9 cellular contexts compared by ENCODE assay signal in the genomic region with DNA sequence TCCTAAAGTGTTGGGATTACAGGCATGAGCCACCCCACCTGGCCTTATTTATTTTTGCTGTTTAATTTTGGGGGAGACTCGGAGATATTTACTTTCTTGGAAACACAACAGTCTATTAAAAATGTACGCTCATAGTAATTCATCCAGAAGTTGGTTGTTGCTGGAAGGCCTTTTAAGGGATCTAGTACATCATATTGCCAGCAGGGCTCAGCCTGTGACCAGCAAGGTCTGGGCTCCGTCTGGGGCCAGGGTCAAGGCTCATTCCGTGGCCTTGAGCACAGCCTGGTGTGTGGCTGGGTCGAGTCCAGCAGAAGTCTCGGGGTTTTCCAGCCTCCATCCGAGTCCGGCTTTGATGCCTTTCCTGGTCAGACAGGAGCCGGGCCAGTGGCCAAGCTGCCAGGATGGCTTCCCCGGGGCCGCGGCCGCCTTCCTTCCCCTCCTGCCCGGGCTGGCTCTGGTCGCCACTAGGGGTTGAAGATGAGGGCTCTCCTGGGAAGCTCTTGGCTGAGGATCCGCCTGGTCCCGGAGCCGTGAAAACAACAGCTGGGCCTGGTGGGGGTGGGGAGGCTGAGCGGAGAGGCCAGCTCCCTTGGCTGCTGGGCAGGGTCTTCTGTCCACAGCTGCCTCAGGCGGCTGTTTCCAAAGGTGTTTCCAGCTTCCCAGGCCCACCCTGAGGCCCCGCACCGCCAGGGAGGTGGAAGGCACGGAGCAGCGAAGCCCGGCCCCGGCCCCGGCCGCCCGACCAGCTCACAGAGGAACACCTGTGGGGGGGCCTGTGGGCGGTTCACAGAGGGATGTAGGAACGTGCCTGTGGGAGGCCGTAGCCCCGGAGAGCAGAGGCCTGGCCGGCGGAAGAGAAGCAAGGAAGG. TPM values are rescaled to one million over a fixed set of nuclear protein-coding genes. Genes with fewer than 3 reads are reported as not detected.
DNase-seq lines count a peak whose midpoint lies in the region; FAIRE-seq and TF ChIP-seq lines count a peak whose summit lies in the region.
"Had no signal": no experiment of that assay in that cellular context is flagged by ENCODE, and none has a peak within 500 bp of the region (broad histone marks: within the 10 kb centered on the region; RNA-seq: fewer than 3 reads in every experiment).

No MANE protein-coding gene starts in this region.

- no peak overlapping the region for H2AK5ac ChIP-seq in H1 (ENCODE audit: low read depth, low read length)
- H2AK5ac ChIP-seq in mesenchymal stem cell (ENCODE audit: low read length, severe bottlenecking), result peak overlapping the region; percentile 86

- H3K27me3 ChIP-seq in H1 (replicated peaks in 1 of 4; ENCODE audit: control insufficient read depth in 3 of 4, extremely low read depth in 1 of 4, insufficient read depth in 3 of 4, low read length in 3 of 4), result no peaks in the 10 kb centered on the region
- H3K27me3 ChIP-seq in mesenchymal stem cell (ENCODE audit: control insufficient read depth in 1 of 2, insufficient read depth in 1 of 2, low read length in 2 of 2), result peaks cover 0 to 10% of the 10 kb centered on the region in 2 experiments
- no peaks in the 10 kb centered on the region for H3K27me3 ChIP-seq in uterus
- no peaks in the 10 kb centered on the region for H3K27me3 ChIP-seq in A673 (replicated peaks; ENCODE audit: insufficient read depth, low read depth, low read length, poor library complexity)

- peaks cover 0 to 62% (median 47%) of the 10 kb centered on the region in 4 experiments; a peak in 6 of 7 replicates for H3K4me1 ChIP-seq in H1 (replicated peaks in 1 of 4; ENCODE audit: control insufficient read depth in 3 of 4, insufficient read depth in 4 of 4, low read length in 3 of 4)
- H3K4me1 ChIP-seq in mesenchymal stem cell (ENCODE audit: control insufficient read depth, insufficient read depth, low read depth, low read length), result peaks cover 59% of the 10 kb centered on the region
- H3K4me1 ChIP-seq in uterus, result peaks cover 9 to 45% of the 10 kb centered on the region in 2 donors
- peaks cover 9% of the 10 kb centered on the region for H3K4me1 ChIP-seq in A673 (ENCODE audit: insufficient read depth, low read length, poor library complexity, severe bottlenecking)

- TF ChIP-seq CTCF in H1 (IDR thresholded peaks at IDR 0.05; ENCODE audit: control extremely low read depth in 1 of 3, insufficient read depth in 1 of 3, low read depth in 1 of 3, low read length in 3 of 3), result peak in 2 of 3 experiments; percentile 13 to 32; a peak in 3 of 4 replicates
- TF ChIP-seq CTCF in uterus (IDR thresholded peaks at IDR 0.05), result peak; percentile 22 to 41 (median 34)
- TF ChIP-seq CTCF in A673 (conservative IDR thresholded peaks at IDR 0.05; ENCODE audit: low read depth, low read length), result no peak

- TF ChIP-seq RAD21 in H1 (IDR thresholded peaks at IDR 0.05 in 1 of 2, conservative IDR thresholded peaks at IDR 0.05 in 1 of 2; ENCODE audit: low read depth in 2 of 2, low read length in 2 of 2), result no peak; a peak in 1 of 4 replicates

- H2BK12ac ChIP-seq in H1 (ENCODE audit: low read depth, low read length) (peak overlapping the region; percentile 13; the same call in 1 of the 2 replicates), mesenchymal stem cell (ENCODE audit: low read length in 2 of 2) (peak overlapping the region; percentile 38 to 69)

- H3K4ac ChIP-seq in H1 (replicated peaks; ENCODE audit: insufficient read length, low read depth, low read length) (peak overlapping the region; percentile 57), mesenchymal stem cell (ENCODE audit: low read depth in 1 of 2, low read length in 2 of 2) (peak overlapping the region; percentile 51 to 92)

- DNase-seq in SHP77 (lab: John Stamatoyannopoulos, UW), result peak; percentile 41 to 75
- DNase-seq in SHP77 treated with DMSO at 0.1 percent for 48 hours (lab: John Stamatoyannopoulos, UW), result no peak
- peak in 1 of 2 experiments; percentile 78 for DNase-seq in H1 (ENCODE audit: low read depth in 1 of 2, low spot score in 2 of 2)
- DNase-seq in mesenchymal stem cell, result peak; percentile 69
- DNase-seq in uterus, result peak; percentile 80 to 87
- no peak for DNase-seq in NCI-H1048 (lab: John Stamatoyannopoulos, UW)
- DNase-seq in SKM-1 treated with dmso at 0.1 percent for 144 hours (lab: John Stamatoyannopoulos, UW; ENCODE audit: unreplicated experiment), result no peak
- no peak for DNase-seq in A673 (ENCODE audit: low spot score)
- DNase-seq: CD4-positive, CD25-positive, alpha-beta regulatory T cell had no signal

- POLR2A ChIA-PET in H1 (lab: Charles Lee; ENCODE audit: partially characterized antibody) (interaction anchor here (0.7 to 22.9 kb wide), 12 partner anchors 8 to 145 kb away, joined by 3 to 515 read pairs (median 3); a partner anchor contains a TSS), A673 (lab: Charles Lee; ENCODE audit: low non-redundant PET) (no interaction called here)

- H2BK5ac ChIP-seq in H1 (ENCODE audit: low read depth, low read length) (no peak overlapping the region), mesenchymal stem cell (ENCODE audit: low read depth, low read length, poor library complexity, severe bottlenecking) (peak overlapping the region; percentile 53)

- no peaks in the 10 kb centered on the region for H4K20me1 ChIP-seq in H1 (replicated peaks in 1 of 2; ENCODE audit: control insufficient read depth in 1 of 2, insufficient read depth in 2 of 2, low read length in 2 of 2)

- H3K4me2 ChIP-seq in H1 (ENCODE audit: insufficient read depth in 1 of 2, low read depth in 2 of 2, low read length in 2 of 2), result peak overlapping the region; percentile 14 to 41; a peak in 2 of 4 replicates
- peak overlapping the region; percentile 36 for H3K4me2 ChIP-seq in mesenchymal stem cell (ENCODE audit: low read length, poor library complexity, severe bottlenecking)

- no TSS peak for BruUV-seq in A673 (replicated peaks; lab: Mats Ljungman, UMichigan)

- no peak; a peak in 1 of 3 replicates for TF ChIP-seq POLR2A in H1 (IDR thresholded peaks at IDR 0.05; ENCODE audit: control extremely low read depth in 1 of 2, low read depth in 2 of 2, low read length in 2 of 2)
- peak in 1 of 2 donors; percentile 19 for TF ChIP-seq POLR2A in uterus (IDR thresholded peaks at IDR 0.05)

- H2BK20ac ChIP-seq in H1 (ENCODE audit: low read length), result no peak overlapping the region

- no peaks in the 10 kb centered on the region for H3K79me2 ChIP-seq in H1 (ENCODE audit: control insufficient read depth in 1 of 2, insufficient read depth in 2 of 2, low read length in 2 of 2)

- H4K91ac ChIP-seq in H1 (replicated peaks; ENCODE audit: insufficient read length, low read length), result peak overlapping the region; percentile 10
- H4K91ac ChIP-seq in mesenchymal stem cell (ENCODE audit: low read length), result peak overlapping the region; percentile 87

- peaks cover 18% of the 10 kb centered on the region; the same call in 1 of the 2 replicates for H3K23me2 ChIP-seq in H1 (ENCODE audit: low read depth, low read length)

- intact Hi-C loops in uterus (cut with DNase I; ENCODE audit: low total_unique reads), result no loop called here
- intact Hi-C loops in A673 (cut with micrococcal nuclease; ENCODE audit: unreplicated experiment), result no loop called here

- H3K36me3 ChIP-seq in H1 (ENCODE audit: control insufficient read depth in 2 of 4, insufficient read depth in 4 of 4, low read length in 3 of 4), result no peaks in the 10 kb centered on the region; a peak in 1 of 8 replicates
- peaks cover 0 to 2% of the 10 kb centered on the region in 2 experiments for H3K36me3 ChIP-seq in mesenchymal stem cell (ENCODE audit: control insufficient read depth in 1 of 2, insufficient read depth in 2 of 2, low read depth in 1 of 2, low read length in 2 of 2)
- H3K36me3 ChIP-seq in uterus, result no peaks in the 10 kb centered on the region
- H3K36me3 ChIP-seq in A673 (ENCODE audit: insufficient read depth, low read length, poor library complexity, severe bottlenecking), result no peaks in the 10 kb centered on the region

- H3K56ac ChIP-seq in H1 (replicated peaks; ENCODE audit: insufficient read length, low read depth, low read length), result peak overlapping the region; percentile 32

- peak overlapping the region; percentile 61 for H4K5ac ChIP-seq in H1 (ENCODE audit: insufficient read length, low read depth, low read length)

- H3K79me1 ChIP-seq in H1 (ENCODE audit: low read depth, low read length) (no peaks in the 10 kb centered on the region), mesenchymal stem cell (replicated peaks; ENCODE audit: low read length, poor library complexity, severe bottlenecking) (no peaks in the 10 kb centered on the region)

- H2BK15ac ChIP-seq in H1 (ENCODE audit: low read length) (no peak overlapping the region), mesenchymal stem cell (ENCODE audit: low read depth, poor library complexity, severe bottlenecking) (no peak overlapping the region)

- peaks cover 0 to 3% of the 10 kb centered on the region in 2 experiments; a peak in 1 of 4 replicates for H3K9me3 ChIP-seq in H1 (ENCODE audit: insufficient read depth in 2 of 2, low read depth in 1 of 2, low read length in 1 of 2)
- H3K9me3 ChIP-seq in mesenchymal stem cell (ENCODE audit: control insufficient read depth, low read length), result no peaks in the 10 kb centered on the region
- no peaks in the 10 kb centered on the region for H3K9me3 ChIP-seq in uterus
- no peaks in the 10 kb centered on the region for H3K9me3 ChIP-seq in A673 (ENCODE audit: low read depth, low read length, poor library complexity, severe bottlenecking)

- H3K18ac ChIP-seq in H1 (ENCODE audit: extremely low read depth, low read length) (peak overlapping the region; percentile 75; the same call in 1 of the 2 replicates), mesenchymal stem cell (ENCODE audit: low read depth in 1 of 2, low read length in 2 of 2) (peak overlapping the region; percentile 44 to 80)

- TF ChIP-seq EP300 in H1 (IDR thresholded peaks at IDR 0.05; ENCODE audit: borderline replicate concordance in 1 of 2, low read depth in 2 of 2, low read length in 2 of 2), result no peak

- no peak overlapping the region; a peak in 1 of 7 replicates for H3K9ac ChIP-seq in H1 (replicated peaks in 1 of 4; ENCODE audit: extremely low read depth in 1 of 4, low read depth in 3 of 4, low read length in 3 of 4)
- peak overlapping the region; percentile 61 for H3K9ac ChIP-seq in mesenchymal stem cell (ENCODE audit: low read length)

- 64% methylated on average over 23 of the region's 35 CpGs; no CpG with 5 or more reads in 1 of the 2 experiments for WGBS in H1 (ENCODE audit: extremely low coverage in 1 of 2, insufficient coverage in 1 of 2, insufficient read length in 1 of 2, insufficient replicate concordance in 2 of 2, low coverage in 1 of 2, low lambda C conversion rate in 2 of 2, missing lambda C conversion rate in 1 of 2), 2 experiments
- 38% methylated on average over 30 of the region's 35 CpGs for WGBS in mesenchymal stem cell

- H4K8ac ChIP-seq in H1 (ENCODE audit: extremely low read depth, insufficient read depth, low read length) (peak overlapping the region; percentile 90), mesenchymal stem cell (ENCODE audit: low read length) (peak overlapping the region; percentile 89)

- H3K14ac ChIP-seq in H1 (ENCODE audit: insufficient read length) (no peak overlapping the region), mesenchymal stem cell (ENCODE audit: low read length in 2 of 2) (no peak overlapping the region)

- no peak overlapping the region for H2BK120ac ChIP-seq in H1 (replicated peaks; ENCODE audit: low read depth, low read length)
- peak overlapping the region; percentile 87 for H2BK120ac ChIP-seq in mesenchymal stem cell (ENCODE audit: low read depth, low read length)

- H3K4me3 ChIP-seq in H1 (ENCODE audit: extremely low read depth in 1 of 4, insufficient read depth in 2 of 4, low read depth in 3 of 4, low read length in 4 of 4), result peak overlapping the region in 1 of 4 experiments; percentile 26; a peak in 1 of 8 replicates
- peak overlapping the region in 1 of 2 experiments; percentile 4 for H3K4me3 ChIP-seq in mesenchymal stem cell (ENCODE audit: insufficient read depth in 1 of 2, low read depth in 1 of 2, low read length in 2 of 2)
- H3K4me3 ChIP-seq in uterus, result peak overlapping the region; percentile 6 to 10
- H3K4me3 ChIP-seq in A673 (ENCODE audit: low read depth, low read length, poor library complexity, severe bottlenecking), result no peak overlapping the region

- CTCF ChIA-PET in H1 (lab: Charles Lee; ENCODE audit: partially characterized antibody) (interaction anchor here (0.7 to 4.4 kb wide), 9 partner anchors 10 to 236 kb away, joined by 3 to 36 read pairs (median 4); a partner anchor contains a TSS), A673 (lab: Charles Lee) (interaction anchor here (1.0 kb wide), 1 partner anchor 11 kb away, joined by 3 read pairs; no protein-coding TSS in a partner anchor)

- no peak overlapping the region for H3K23ac ChIP-seq in H1 (ENCODE audit: insufficient read length)
- H3K23ac ChIP-seq in mesenchymal stem cell (ENCODE audit: low read length in 2 of 2), result no peak overlapping the region

- H2AFZ ChIP-seq in H1 (ENCODE audit: low read length), result no peak overlapping the region
- H2AFZ ChIP-seq in mesenchymal stem cell (ENCODE audit: low read depth, low read length), result no peak overlapping the region

- 0 out of 2 replicates have a peak overlapping the region, but pooled peaks have one; percentile 19 for H3K27ac ChIP-seq in H1 (ENCODE audit: low read depth, low read length)
- peak overlapping the region; percentile 43 for H3K27ac ChIP-seq in mesenchymal stem cell (ENCODE audit: low read length, poor library complexity, severe bottlenecking)
- H3K27ac ChIP-seq in uterus, result peak overlapping the region; percentile 95 to 98
- H3K27ac ChIP-seq in A673 (ENCODE audit: low read depth, low read length, poor library complexity, severe bottlenecking), result no peak overlapping the region

- FAIRE-seq in H1 (lab: Jason Lieb, UNC), result no peak

RNA-seq across cellular contexts. Expression of a gene that starts 5.1 kb away (rescaled TPM):
- 36.6 and 42.0 TPM in 2 replicates for total RNA-seq in H1 (2021; fragmentation: NEBNext Ultra II Directional; extraction: Animal tissue kit (Norgen Biotek cat#: 25700))
- 16.0 and 19.5 TPM in 2 replicates for polyA plus RNA-seq in H1 (2011; rRNA removed)
- 15.8 TPM for polyA plus RNA-seq in H1 (2011; cell fraction: cytosol; rRNA removed)
- polyA plus RNA-seq in H1 (2011; cell fraction: nucleus; rRNA removed), result 26.0 TPM
- 15.3 to 20.4 TPM (median 19.1 TPM) in 4 replicates for polyA plus RNA-seq in H1 (2012, experiment 1 of 2)
- polyA plus RNA-seq in H1 (2012, experiment 2 of 2), result 11.3 TPM
- polyA plus RNA-seq in H1 (2013, experiment 1 of 2), result 32.5 TPM
- 30.8 TPM for polyA plus RNA-seq in H1 (2013, experiment 2 of 2)
- 3.7 and 6.6 TPM in 2 replicates for polyA minus RNA-seq in H1 (2011; rRNA and poly(A)+ RNA removed)
- polyA minus RNA-seq in H1 (2011; cell fraction: cytosol; rRNA and poly(A)+ RNA removed), result 13.1 TPM
- polyA minus RNA-seq in H1 (2011; cell fraction: nucleus; rRNA and poly(A)+ RNA removed), result 13.6 TPM
- polyA plus RNA-seq in mesenchymal stem cell (2013, experiment 1 of 2), result 7.3 TPM
- polyA plus RNA-seq in mesenchymal stem cell (2013, experiment 2 of 2), result 7.5 TPM
- total RNA-seq in uterus (10 to 100 TPM; 15.6 to 67.1 (median 47.1) TPM), A673 (2021) (0.92 and 2.7 TPM in 2 replicates)
- total RNA-seq: CD4-positive, CD25-positive, alpha-beta regulatory T cell had no signal
- polyA plus RNA-seq: CD4-positive, CD25-positive, alpha-beta regulatory T cell had no signal

RNA-seq across cellular contexts. Expression of a gene that starts 9.3 kb away (rescaled TPM):
- 1.8 and 2.2 TPM in 2 replicates for total RNA-seq in H1 (2021; fragmentation: NEBNext Ultra II Directional; extraction: Animal tissue kit (Norgen Biotek cat#: 25700))
- 1.7 and 2.0 TPM in 2 replicates for polyA plus RNA-seq in H1 (2011; rRNA removed)
- polyA plus RNA-seq in H1 (2011; cell fraction: cytosol; rRNA removed), result 3.2 TPM
- 6.6 TPM for polyA plus RNA-seq in H1 (2011; cell fraction: nucleus; rRNA removed)
- 2.6 to 3.5 TPM (median 3.3 TPM) in 4 replicates for polyA plus RNA-seq in H1 (2012, experiment 1 of 2)
- 3.2 TPM for polyA plus RNA-seq in H1 (2012, experiment 2 of 2)
- polyA plus RNA-seq in H1 (2013, experiment 1 of 2), result 1.2 TPM
- 1.3 TPM for polyA plus RNA-seq in H1 (2013, experiment 2 of 2)
- 0.73 and 0.80 TPM in 2 replicates for polyA minus RNA-seq in H1 (2011; rRNA and poly(A)+ RNA removed)
- polyA minus RNA-seq in H1 (2011; cell fraction: cytosol; rRNA and poly(A)+ RNA removed), result 1.7 TPM
- 2.2 TPM for polyA minus RNA-seq in H1 (2011; cell fraction: nucleus; rRNA and poly(A)+ RNA removed)
- polyA plus RNA-seq in mesenchymal stem cell (2013, experiment 1 of 2), result 0.14 TPM
- polyA plus RNA-seq in mesenchymal stem cell (2013, experiment 2 of 2), result 0.18 TPM
- total RNA-seq in uterus, result 10 to 100 TPM in 2 of 4 donors, 1 to 10 TPM in 2; 1.3 to 20.0 (median 6.7) TPM
- total RNA-seq in A673 (2021), result not detected in 2 replicates
- total RNA-seq: CD4-positive, CD25-positive, alpha-beta regulatory T cell had no signal

RNA-seq across cellular contexts. Expression of a gene that starts 19.1 kb away (rescaled TPM):
- 1.3 and 2.0 TPM in 2 replicates for total RNA-seq in H1 (2021; fragmentation: NEBNext Ultra II Directional; extraction: Animal tissue kit (Norgen Biotek cat#: 25700))
- polyA plus RNA-seq in H1 (2011; rRNA removed), result 2.7 and 2.8 TPM in 2 replicates
- 2.3 TPM for polyA plus RNA-seq in H1 (2011; cell fraction: cytosol; rRNA removed)
- polyA plus RNA-seq in H1 (2011; cell fraction: nucleus; rRNA removed), result 10.7 TPM
- 3.1 to 5.1 TPM (median 3.8 TPM) in 4 replicates for polyA plus RNA-seq in H1 (2012, experiment 1 of 2)
- 1.9 TPM for polyA plus RNA-seq in H1 (2012, experiment 2 of 2)
- polyA plus RNA-seq in H1 (2013, experiment 1 of 2), result 1.1 TPM
- polyA plus RNA-seq in H1 (2013, experiment 2 of 2), result 0.74 TPM
- 0.57 and 0.88 TPM in 2 replicates for polyA minus RNA-seq in H1 (2011; rRNA and poly(A)+ RNA removed)
- polyA minus RNA-seq in H1 (2011; cell fraction: cytosol; rRNA and poly(A)+ RNA removed), result 0.73 TPM
- 3.2 TPM for polyA minus RNA-seq in H1 (2011; cell fraction: nucleus; rRNA and poly(A)+ RNA removed)
- polyA plus RNA-seq in mesenchymal stem cell (2013, experiment 1 of 2), result 0.03 TPM
- polyA plus RNA-seq in mesenchymal stem cell (2013, experiment 2 of 2), result 0.04 TPM
- 1 to 10 TPM in 2 of 4 donors, under 1 TPM in 1, not detected in 1; 0.77 to 3.8 (median 1.7) TPM for total RNA-seq in uterus
- 0.22 and 0.39 TPM in 2 replicates for total RNA-seq in A673 (2021)

RNA-seq across cellular contexts. Expression of a gene that starts 23.3 kb away (rescaled TPM):
- 126 and 130 TPM in 2 replicates for total RNA-seq in H1 (2021; fragmentation: NEBNext Ultra II Directional; extraction: Animal tissue kit (Norgen Biotek cat#: 25700))
- polyA plus RNA-seq in H1 (2011; rRNA removed), result 138 and 151 TPM in 2 replicates
- polyA plus RNA-seq in H1 (2011; cell fraction: cytosol; rRNA removed), result 155 TPM
- 119 TPM for polyA plus RNA-seq in H1 (2011; cell fraction: nucleus; rRNA removed)
- polyA plus RNA-seq in H1 (2012, experiment 1 of 2), result 199 to 245 TPM (median 224 TPM) in 4 replicates
- 282 TPM for polyA plus RNA-seq in H1 (2012, experiment 2 of 2)
- polyA plus RNA-seq in H1 (2013, experiment 1 of 2), result 197 TPM
- polyA plus RNA-seq in H1 (2013, experiment 2 of 2), result 188 TPM
- 67.9 and 70.9 TPM in 2 replicates for polyA minus RNA-seq in H1 (2011; rRNA and poly(A)+ RNA removed)
- 82.3 TPM for polyA minus RNA-seq in H1 (2011; cell fraction: cytosol; rRNA and poly(A)+ RNA removed)
- 51.4 TPM for polyA minus RNA-seq in H1 (2011; cell fraction: nucleus; rRNA and poly(A)+ RNA removed)
- 152 TPM for polyA plus RNA-seq in mesenchymal stem cell (2013, experiment 1 of 2)
- polyA plus RNA-seq in mesenchymal stem cell (2013, experiment 2 of 2), result 152 TPM
- total RNA-seq in uterus (100 to 1,000 TPM in 1 of 4 donors, 10 to 100 TPM in 3; 34.3 to 114 (median 65.1) TPM), A673 (2021) (137 and 151 TPM in 2 replicates)

RNA-seq across cellular contexts. Expression of a gene that starts 31.2 kb away (rescaled TPM):
- 120 TPM in 2 replicates for total RNA-seq in H1 (2021; fragmentation: NEBNext Ultra II Directional; extraction: Animal tissue kit (Norgen Biotek cat#: 25700))
- polyA plus RNA-seq in H1 (2011; rRNA removed), result 79.8 and 121 TPM in 2 replicates
- polyA plus RNA-seq in H1 (2011; cell fraction: cytosol; rRNA removed), result 153 TPM
- polyA plus RNA-seq in H1 (2011; cell fraction: nucleus; rRNA removed), result 606 TPM
- polyA plus RNA-seq in H1 (2012, experiment 1 of 2), result 111 to 127 TPM (median 117 TPM) in 4 replicates
- polyA plus RNA-seq in H1 (2012, experiment 2 of 2), result 46.7 TPM
- polyA plus RNA-seq in H1 (2013, experiment 1 of 2), result 109 TPM
- polyA plus RNA-seq in H1 (2013, experiment 2 of 2), result 91.9 TPM
- polyA minus RNA-seq in H1 (2011; rRNA and poly(A)+ RNA removed), result 66.3 and 81.1 TPM in 2 replicates
- polyA minus RNA-seq in H1 (2011; cell fraction: cytosol; rRNA and poly(A)+ RNA removed), result 48.5 TPM
- polyA minus RNA-seq in H1 (2011; cell fraction: nucleus; rRNA and poly(A)+ RNA removed), result 142 TPM
- 107 TPM for polyA plus RNA-seq in mesenchymal stem cell (2013, experiment 1 of 2)
- 105 TPM for polyA plus RNA-seq in mesenchymal stem cell (2013, experiment 2 of 2)
- 100 to 1,000 TPM; 207 to 351 (median 281) TPM for total RNA-seq in uterus
- 206 and 213 TPM in 2 replicates for total RNA-seq in A673 (2021)

Comparison
In these comparisons a context has a peak if more than half of its experiments do, and no peak if none do; other contexts are left out.
1. DNase-seq: peak in SHP77 (2 of 2), mesenchymal stem cell (single experiment) and uterus (2 of 2); none in SHP77 treated with DMSO at 0.1 percent for 48 hours (single experiment), NCI-H1048 (single experiment), SKM-1 treated with dmso at 0.1 percent for 144 hours (single experiment) and A673 (single experiment).